In genomic region chr22:43925433-43926348, GRCh38 we compare ENCODE assay signal across 9 cellular contexts. TPM values are rescaled to one million over a fixed set of nuclear protein-coding genes. Genes with fewer than 3 reads are reported as not detected.
DNase-seq lines count a peak whose midpoint lies in the region; ATAC-seq and TF ChIP-seq lines count a peak whose summit lies in the region.
"Had no signal": no experiment of that assay in that cellular context is flagged by ENCODE, and none has a peak within 500 bp of the region (broad histone marks: within the 10 kb centered on the region; RNA-seq: fewer than 3 reads in every experiment).

No MANE protein-coding gene starts in this region.

- H3K18ac ChIP-seq in IMR-90 (ENCODE audit: low read depth, low read length), result no peak overlapping the region

- no peak overlapping the region for H3K27ac ChIP-seq in IMR-90 (ENCODE audit: insufficient read depth, low read length)
- H3K27ac ChIP-seq in esophagus muscularis mucosa (replicated peaks in 1 of 4), result no peak overlapping the region

- H3K4me3 ChIP-seq in IMR-90 (ENCODE audit: insufficient read depth, low read depth, low read length), result no peak overlapping the region
- no peak overlapping the region for H3K4me3 ChIP-seq in esophagus muscularis mucosa

- peaks cover 28% of the 10 kb centered on the region for H3K9me1 ChIP-seq in IMR-90 (ENCODE audit: insufficient read depth, low read length)

- dilution Hi-C loops in IMR-90 (cut with HindIII; ENCODE audit: low sequenced_read_pairs, unreplicated experiment), result no loop called here

- H3K27me3 ChIP-seq in IMR-90 (ENCODE audit: control insufficient read depth, insufficient read depth, low read length) (no peaks in the 10 kb centered on the region), esophagus muscularis mucosa (peaks cover 7 to 47% (median 15%) of the 10 kb centered on the region in 4 donors)

- H3K36me3 ChIP-seq in IMR-90 (ENCODE audit: control insufficient read depth, insufficient read depth, low read length) (peaks cover 12% of the 10 kb centered on the region; the same call in 1 of the 2 replicates), esophagus muscularis mucosa (no peaks in the 10 kb centered on the region)

- H3K23ac ChIP-seq in IMR-90 (ENCODE audit: low read depth, low read length), result no peak overlapping the region

- H2AK9ac ChIP-seq in IMR-90 (replicated peaks; ENCODE audit: low read depth, low read length, poor library complexity), result peak overlapping the region; percentile 91

- POLR2A ChIA-PET in IMR-90 (lab: Charles Lee; ENCODE audit: unreplicated experiment), result no interaction called here

- no peak overlapping the region for H2BK5ac ChIP-seq in IMR-90 (ENCODE audit: low read depth, low read length, poor library complexity, severe bottlenecking)

- no peak overlapping the region for H3K56ac ChIP-seq in IMR-90 (ENCODE audit: extremely low read depth, insufficient read depth, low read length)

- no TSS peak for BruUV-seq in IMR-90 (replicated peaks; lab: Mats Ljungman, UMichigan)

- H3K4me1 Mint-ChIP-seq in central memory CD8-positive, alpha-beta T cell, result peaks cover 12% of the 10 kb centered on the region

- H4K5ac ChIP-seq in IMR-90 (ENCODE audit: low read depth, low read length), result no peak overlapping the region

- WGBS in IMR-90 (ENCODE audit: extremely low coverage in 2 of 2, insufficient read length in 1 of 2), 2 experiments, result 67% methylated on average over 3 of the region's 6 CpGs; no CpG with 5 or more reads in 1 of the 2 experiments
- WGBS in esophagus muscularis mucosa, result 82% methylated on average over 5 of the region's 6 CpGs

- TF ChIP-seq RAD21 in IMR-90 (IDR thresholded peaks at IDR 0.05; ENCODE audit: low read length), result no peak

- ATAC-seq in IMR-90 (ENCODE audit: low read depth), result no peak
- ATAC-seq in central memory CD8-positive, alpha-beta T cell (replicated peaks; ENCODE audit: extremely low read depth, poor library complexity, severe bottlenecking), result no peak
- ATAC-seq in HG03378 (IDR thresholded peaks at IDR 0.05; ENCODE audit: unreplicated experiment), result no peak

- intact Hi-C loops in IMR-90 (cut with micrococcal nuclease), result no loop called here
- intact Hi-C loops in esophagus muscularis mucosa (cut with DNase I), result no loop called here

- no peak overlapping the region for H3K27ac Mint-ChIP-seq in central memory CD8-positive, alpha-beta T cell (ENCODE audit: low read depth)

- H2BK20ac ChIP-seq in IMR-90 (ENCODE audit: low read depth, low read length), result no peak overlapping the region

- no peak overlapping the region for H3K9ac ChIP-seq in IMR-90 (ENCODE audit: low read depth, low read length)

- TF ChIP-seq EP300 in esophagus muscularis mucosa (IDR thresholded peaks at IDR 0.05), result no peak

- peaks cover 2% of the 10 kb centered on the region for H3K36me3 Mint-ChIP-seq in central memory CD8-positive, alpha-beta T cell (ENCODE audit: insufficient read depth)

- H2BK15ac ChIP-seq in IMR-90 (ENCODE audit: low read depth, low read length), result no peak overlapping the region

- CTCF ChIA-PET in IMR-90 (lab: Yijun Ruan, JAX), result interaction anchor here (1.8 kb wide), 1 partner anchor 20 kb away, joined by 5 read pairs; no protein-coding TSS in a partner anchor

- peaks cover 24% of the 10 kb centered on the region for H3K4me1 ChIP-seq in IMR-90 (ENCODE audit: control insufficient read depth, insufficient read depth, low read length)
- peaks cover 7 to 19% (median 17%) of the 10 kb centered on the region in 4 donors for H3K4me1 ChIP-seq in esophagus muscularis mucosa

- H3K79me1 ChIP-seq in IMR-90 (ENCODE audit: low read depth in 1 of 2, low read length in 2 of 2), result peaks cover 0 to 23% of the 10 kb centered on the region in 2 experiments; a peak in 2 of 4 replicates

- no peak overlapping the region for H4K8ac ChIP-seq in IMR-90 (ENCODE audit: low read depth in 2 of 2, low read length in 2 of 2)

- no peak overlapping the region for H4K91ac ChIP-seq in IMR-90 (ENCODE audit: insufficient read depth, low read depth, low read length)

- no peak for TF ChIP-seq POLR2A in IMR-90 (IDR thresholded peaks at IDR 0.05; ENCODE audit: low read depth, low read length)
- TF ChIP-seq POLR2A in esophagus muscularis mucosa (IDR thresholded peaks at IDR 0.05; ENCODE audit: low read depth), result no peak

- no peak overlapping the region for H3K14ac ChIP-seq in IMR-90 (replicated peaks; ENCODE audit: low read depth, low read length)

- in situ Hi-C loops in IMR-90 (cut with MboI; ENCODE audit: low sequenced_read_pairs), result no loop called here

- DNase-seq in COLO668 (lab: John Stamatoyannopoulos, UW; ENCODE audit: unreplicated experiment), result peak; percentile 55
- no peak for DNase-seq in IMR-90
- no peak for DNase-seq in central memory CD8-positive, alpha-beta T cell (ENCODE audit: low spot score in 2 of 2)
- peak; percentile 79 for DNase-seq in myocyte (ENCODE audit: low read depth)
- no peak for DNase-seq in esophagus muscularis mucosa (ENCODE audit: extremely low spot score)
- no peak for DNase-seq in superior temporal gyrus (ENCODE audit: extremely low spot score)
- no peak for DNase-seq in OCI-M1 (lab: John Stamatoyannopoulos, UW)
- DNase-seq: left cardiac atrium had no signal

- H4K20me1 ChIP-seq in IMR-90 (ENCODE audit: insufficient read depth, low read length), result peaks cover 6% of the 10 kb centered on the region; the same call in 1 of the 2 replicates

- peaks cover 25% of the 10 kb centered on the region for H3K27me3 Mint-ChIP-seq in central memory CD8-positive, alpha-beta T cell

- H3K9me3 Mint-ChIP-seq in central memory CD8-positive, alpha-beta T cell, result no peaks in the 10 kb centered on the region

- H3K4me3 Mint-ChIP-seq in central memory CD8-positive, alpha-beta T cell, result peak overlapping the region; percentile 72

- TF ChIP-seq CTCF in IMR-90 (conservative IDR thresholded peaks at IDR 0.05; ENCODE audit: low read depth, low read length) (no peak), esophagus muscularis mucosa (IDR thresholded peaks at IDR 0.05) (no peak)

- no peak overlapping the region for H2BK120ac ChIP-seq in IMR-90 (ENCODE audit: low read depth, low read length)

- no peak overlapping the region for H3K4me2 ChIP-seq in IMR-90 (ENCODE audit: low read depth, low read length)

- H3K4ac ChIP-seq in IMR-90 (ENCODE audit: low read depth, low read length), result no peak overlapping the region

- no peaks in the 10 kb centered on the region for H3K9me3 ChIP-seq in IMR-90 (ENCODE audit: control insufficient read depth, insufficient read depth, low read length)
- H3K9me3 ChIP-seq in esophagus muscularis mucosa, result peaks cover 0 to 4% (median 0%) of the 10 kb centered on the region in 4 donors

- H2AK5ac ChIP-seq in IMR-90 (ENCODE audit: low read depth, low read length), result no peak overlapping the region; the same call in 1 of the 2 replicates

- H2AFZ ChIP-seq in IMR-90 (replicated peaks; ENCODE audit: low read length, poor library complexity), result peak overlapping the region; percentile 46

TF ChIP-seq in IMR-90, 13 proteins besides CTCF, POLR2A, EP300 and RAD21 (continues in another document):
- no peak for TF ChIP-seq BHLHE40 (IDR thresholded peaks at IDR 0.05; ENCODE audit: low read depth, low read length)
- TF ChIP-seq MXI1 (IDR thresholded peaks at IDR 0.05; ENCODE audit: borderline replicate concordance, low read depth, low read length), result no peak
- TF ChIP-seq RFX5 (IDR thresholded peaks at IDR 0.05; ENCODE audit: low read depth, low read length), result no peak
- TF ChIP-seq MAZ (IDR thresholded peaks at IDR 0.05; ENCODE audit: borderline replicate concordance, low read depth, low read length), result no peak
- no peak for TF ChIP-seq CEBPB (IDR thresholded peaks at IDR 0.05; ENCODE audit: low read depth, low read length)
- TF ChIP-seq FOS (IDR thresholded peaks at IDR 0.05; ENCODE audit: low read depth, low read length), result no peak
- TF ChIP-seq RCOR1 (IDR thresholded peaks at IDR 0.05; ENCODE audit: insufficient replicate concordance, low read length), result no peak
- no peak for TF ChIP-seq NFE2L2 (IDR thresholded peaks at IDR 0.05; ENCODE audit: low read depth, low read length)
- TF ChIP-seq CHD1 (IDR thresholded peaks at IDR 0.05; ENCODE audit: low read depth, low read length), result no peak
- TF ChIP-seq SMC3 (IDR thresholded peaks at IDR 0.05; ENCODE audit: low read depth, low read length), result no peak
- no peak for TF ChIP-seq MAFK (IDR thresholded peaks at IDR 0.05; ENCODE audit: low read depth, low read length)
- no peak for TF ChIP-seq ELK1 (IDR thresholded peaks at IDR 0.05; ENCODE audit: borderline replicate concordance, low read depth, low read length)

RNA-seq across cellular contexts. Expression of gene PNPLA3, which starts 2.1 kb away (rescaled TPM):
- 3.3 and 3.6 TPM in 2 replicates for total RNA-seq in IMR-90 (2012; rRNA removed)
- polyA plus RNA-seq in IMR-90 (2012; rRNA removed), result 7.5 and 8.4 TPM in 2 replicates
- 3.1 and 4.0 TPM in 2 replicates for polyA plus RNA-seq in IMR-90 (2012; cell fraction: cytosol; rRNA removed)
- 25.4 and 30.2 TPM in 2 replicates for polyA plus RNA-seq in IMR-90 (2012; cell fraction: nucleus; rRNA removed; ENCODE audit: low replicate concordance)
- total RNA-seq in myocyte, result 25.0 and 34.5 TPM in 2 replicates
- polyA plus RNA-seq in myocyte (2012), result 28.4 TPM
- total RNA-seq in esophagus muscularis mucosa, result under 1 TPM in 1 of 4 donors, not detected in 3; 0.39 TPM

RNA-seq across cellular contexts. Expression of gene SAMM50, which starts 29.6 kb away (rescaled TPM):
- total RNA-seq in IMR-90 (2012; rRNA removed) (43.7 and 60.0 TPM in 2 replicates), myocyte (32.6 and 34.8 TPM in 2 replicates), esophagus muscularis mucosa (10 to 100 TPM; 21.6 to 28.6 (median 27.2) TPM)
- 37.4 and 40.6 TPM in 2 replicates for polyA plus RNA-seq in IMR-90 (2012; rRNA removed)
- polyA plus RNA-seq in IMR-90 (2012; cell fraction: cytosol; rRNA removed), result 23.4 and 23.6 TPM in 2 replicates
- 14.2 and 34.8 TPM in 2 replicates for polyA plus RNA-seq in IMR-90 (2012; cell fraction: nucleus; rRNA removed; ENCODE audit: low replicate concordance)
- polyA plus RNA-seq in myocyte (2012), result 42.9 TPM

RNA-seq across cellular contexts. Expression of gene PNPLA5, which starts 33.9 kb away (rescaled TPM):
- total RNA-seq in IMR-90 (2012; rRNA removed) (0.18 TPM in 1 of 2 replicates, not detected in the other), myocyte (not detected in 2 replicates), esophagus muscularis mucosa (not detected)
- polyA plus RNA-seq in IMR-90 (2012; rRNA removed), result 0.13 and 0.44 TPM in 2 replicates
- polyA plus RNA-seq in IMR-90 (2012; cell fraction: cytosol; rRNA removed), result 0.29 and 0.50 TPM in 2 replicates
- 0.65 TPM in 2 replicates for polyA plus RNA-seq in IMR-90 (2012; cell fraction: nucleus; rRNA removed; ENCODE audit: low replicate concordance)
- 0.13 TPM for polyA plus RNA-seq in myocyte (2012)
- total RNA-seq: left cardiac atrium had no signal

Comparison
In these comparisons a context has a peak if more than half of its experiments do, and no peak if none do; other contexts are left out.
1. DNase-seq: peak in COLO668 (single experiment) and myocyte (single experiment); none in IMR-90 (single experiment), central memory CD8-positive, alpha-beta T cell (0 of 2), esophagus muscularis mucosa (single experiment), superior temporal gyrus (single experiment) and OCI-M1 (single experiment).